16 cellular contexts compared by ENCODE assay signal in genomic region chr12:29234552-29234951, GRCh38.
"Had no signal": no experiment of that assay in that cellular context is flagged by ENCODE, and none has a peak within 500 bp of the region (broad histone marks: within the 10 kb centered on the region; RNA-seq: fewer than 3 reads in every experiment).

No MANE protein-coding gene starts in this region.

- H3K36me3 ChIP-seq: Peyer's patch, SJCRH30 had no signal

- DNase-seq: Karpas-422, KG1, MG63, NCI-H1092, NCI-H1417 treated with DMSO at 0.1 percent for 48 hours, NCI-H146, NCI-H187, NCI-H2171, NCI-H524 treated with DMSO at 0.1 percent for 48 hours, NCI-H69, Peyer's patch, SHP77 treated with DMSO at 0.1 percent for 48 hours, SJCRH30 had no signal

- ATAC-seq: HepG2, Right ventricle myocardium inferior had no signal

- H3K4me2 ChIP-seq: PC-9 had no signal

- H2AFZ ChIP-seq: PC-9 had no signal

- H3K27me3 ChIP-seq: MG63, Peyer's patch, SJCRH30 had no signal

- H3K4me3 ChIP-seq: MG63, PC-9, Peyer's patch, SJCRH30 had no signal

- H3K4me1 ChIP-seq: Peyer's patch had no signal

- H3K27ac ChIP-seq: PC-9, Peyer's patch, SJCRH30 had no signal

- H3K9me3 ChIP-seq: Peyer's patch, SJCRH30 had no signal
